Comparison of ENCODE assay signal across 1 cellular context in genomic region chr18:12424252-12424651, GRCh38.
TF ChIP-seq lines count a peak whose summit lies in the region.

No MANE protein-coding gene starts in this region.

TF ChIP-seq in IMR-90, 13 proteins besides CTCF, POLR2A, EP300 and RAD21:
- no peak for TF ChIP-seq MAZ (IDR thresholded peaks at IDR 0.05; ENCODE audit: borderline replicate concordance, low read depth, low read length)
- peak; percentile 51 for TF ChIP-seq NFE2L2 (IDR thresholded peaks at IDR 0.05; ENCODE audit: low read depth, low read length)
- TF ChIP-seq MAFK (IDR thresholded peaks at IDR 0.05; ENCODE audit: low read depth, low read length): no peak
- TF ChIP-seq, protein P1, sequence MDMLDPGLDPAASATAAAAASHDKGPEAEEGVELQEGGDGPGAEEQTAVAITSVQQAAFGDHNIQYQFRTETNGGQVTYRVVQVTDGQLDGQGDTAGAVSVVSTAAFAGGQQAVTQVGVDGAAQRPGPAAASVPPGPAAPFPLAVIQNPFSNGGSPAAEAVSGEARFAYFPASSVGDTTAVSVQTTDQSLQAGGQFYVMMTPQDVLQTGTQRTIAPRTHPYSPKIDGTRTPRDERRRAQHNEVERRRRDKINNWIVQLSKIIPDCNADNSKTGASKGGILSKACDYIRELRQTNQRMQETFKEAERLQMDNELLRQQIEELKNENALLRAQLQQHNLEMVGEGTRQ (IDR thresholded peaks at IDR 0.05; ENCODE audit: low read depth, low read length): no peak
